In the genomic region with DNA sequence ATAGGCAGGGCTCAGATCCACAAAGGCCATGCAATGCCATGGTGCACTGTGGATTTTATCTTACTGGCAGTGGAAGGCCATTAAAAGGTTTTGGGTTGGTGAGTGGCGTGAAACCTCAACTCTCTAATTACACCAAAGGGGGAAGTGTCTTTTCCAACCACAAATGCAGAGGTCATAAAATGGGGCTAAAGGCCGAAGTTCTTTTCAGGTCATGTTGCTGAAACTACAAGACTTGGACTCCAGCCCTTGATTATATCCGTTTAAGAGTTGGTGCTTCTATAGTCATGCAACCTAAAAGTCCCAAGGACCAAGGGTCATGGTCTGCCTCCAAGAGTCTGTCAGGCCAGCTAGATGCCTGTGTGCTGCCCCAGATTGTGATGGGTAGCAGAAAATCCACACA, we compare ENCODE assay signal across 32 cellular contexts.
"Had no signal": no experiment of that assay in that cellular context is flagged by ENCODE, and none has a peak within 500 bp of the region (broad histone marks: within the 10 kb centered on the region; RNA-seq: fewer than 3 reads in every experiment).

No MANE protein-coding gene starts in this region.

- H3K9me3 Mint-ChIP-seq: effector memory CD8-positive, alpha-beta T cell; neural progenitor cell; T-helper 2 cell treated with Interferon-gamma antibody and Interleukin-4, amounts not matched to agents 5 μg/mL and 100 μg/mL, for 36 hours had no signal

- H2AFZ ChIP-seq: neural progenitor cell, parathyroid adenoma had no signal

- H3K4me1 ChIP-seq: adrenal gland, body of pancreas, heart right ventricle, lower lobe of right lung, parathyroid adenoma, psoas muscle, thyroid gland had no signal

- H3K4me3 ChIP-seq: adrenal gland, body of pancreas, cardiac muscle cell, heart right ventricle, left lung, lower lobe of right lung, neural progenitor cell, psoas muscle, sigmoid colon, smooth muscle cell, stomach, thyroid gland had no signal

- DNase-seq: activated CD4-positive, alpha-beta T cell treated with anti-CD3 and anti-CD28 coated beads for 36 hours; activated CD4-positive, CD25-positive, alpha-beta regulatory T cell; activated CD8-positive, alpha-beta memory T cell treated with anti-CD3 and anti-CD28 coated beads, Interleukin-2, amount 10 ng/mL, durations not matched to agents 7 days and 5 days; activated CD8-positive, alpha-beta T cell treated with anti-CD3 and anti-CD28 coated beads, Interleukin-2, amount 10 ng/mL, durations not matched to agents 7 days and 5 days; activated naive CD4-positive, alpha-beta T cell; activated T-cell treated with anti-CD3 and anti-CD28 coated beads, Interleukin-2, amount 50 U/mL, for 48 hours; adrenal gland; aorta; body of pancreas; cerebellar nuclear complex; cortex of kidney; effector memory CD8-positive, alpha-beta T cell; heart right ventricle; kidney glomerular epithelial cell; left lung; lower lobe of right lung; mesenchymal stem cell; natural killer cell; occipital lobe; psoas muscle; sigmoid colon; stimulated activated CD4-positive, alpha-beta T cell treated with anti-CD3 and anti-CD28 coated beads, Interleukin-15, amount 100 ng/mL, for 24 hours; stimulated activated CD4-positive, alpha-beta T cell treated with anti-CD3 and anti-CD28 coated beads, Interleukin-2, amount 100 ng/mL, for 24 hours; stimulated activated naive B cell treated with anti-CD40 and anti-IgM and Interleukin-4, amounts not matched to agents 10 μg/mL and 1 μg/mL and 100 μg/mL, for 72 hours; stomach; thyroid gland had no signal

- ATAC-seq: activated CD4-positive, alpha-beta T cell treated with anti-CD3 and anti-CD28 coated beads for 36 hours; activated CD8-positive, alpha-beta memory T cell treated with anti-CD3 and anti-CD28 coated beads, Interleukin-2, amount 10 ng/mL, durations not matched to agents 7 days and 5 days; activated CD8-positive, alpha-beta T cell treated with anti-CD3 and anti-CD28 coated beads, Interleukin-2, amount 10 ng/mL, durations not matched to agents 7 days and 5 days; body of pancreas; effector memory CD8-positive, alpha-beta T cell; heart right ventricle; lower lobe of right lung; natural killer cell; psoas muscle; stimulated activated naive B cell treated with anti-CD40 and anti-IgM and Interleukin-4, amounts not matched to agents 10 μg/mL and 1 μg/mL and 100 μg/mL, for 72 hours had no signal

- H3K4me3 Mint-ChIP-seq: activated CD4-positive, alpha-beta T cell treated with anti-CD3 and anti-CD28 coated beads for 36 hours; activated CD8-positive, alpha-beta memory T cell treated with anti-CD3 and anti-CD28 coated beads, Interleukin-2, amount 10 ng/mL, durations not matched to agents 7 days and 5 days; activated CD8-positive, alpha-beta T cell treated with anti-CD3 and anti-CD28 coated beads, Interleukin-2, amount 10 ng/mL, durations not matched to agents 7 days and 5 days; activated naive CD8-positive, alpha-beta T cell; effector memory CD8-positive, alpha-beta T cell; natural killer cell; neural progenitor cell; stimulated activated naive B cell treated with anti-CD40 and anti-IgM and Interleukin-4, amounts not matched to agents 10 μg/mL and 1 μg/mL and 100 μg/mL, for 72 hours; T-helper 2 cell treated with Interferon-gamma antibody and Interleukin-4, amounts not matched to agents 5 μg/mL and 100 μg/mL, for 36 hours had no signal

- H3K9me3 ChIP-seq: adrenal gland, body of pancreas, left lung, lower lobe of right lung, psoas muscle, sigmoid colon, stomach, thyroid gland had no signal

- H3K27ac Mint-ChIP-seq: activated CD4-positive, alpha-beta T cell treated with anti-CD3 and anti-CD28 coated beads for 36 hours; activated CD8-positive, alpha-beta memory T cell treated with anti-CD3 and anti-CD28 coated beads, Interleukin-2, amount 10 ng/mL, durations not matched to agents 7 days and 5 days; activated CD8-positive, alpha-beta T cell treated with anti-CD3 and anti-CD28 coated beads, Interleukin-2, amount 10 ng/mL, durations not matched to agents 7 days and 5 days; activated naive CD8-positive, alpha-beta T cell; effector memory CD8-positive, alpha-beta T cell; natural killer cell; neural progenitor cell; stimulated activated naive B cell treated with anti-CD40 and anti-IgM and Interleukin-4, amounts not matched to agents 10 μg/mL and 1 μg/mL and 100 μg/mL, for 72 hours; T-helper 2 cell treated with Interferon-gamma antibody and Interleukin-4, amounts not matched to agents 5 μg/mL and 100 μg/mL, for 36 hours had no signal

- H3K4me1 Mint-ChIP-seq: activated CD4-positive, alpha-beta T cell treated with anti-CD3 and anti-CD28 coated beads for 36 hours; activated CD8-positive, alpha-beta memory T cell treated with anti-CD3 and anti-CD28 coated beads, Interleukin-2, amount 10 ng/mL, durations not matched to agents 7 days and 5 days; natural killer cell; neural progenitor cell; stimulated activated naive B cell treated with anti-CD40 and anti-IgM and Interleukin-4, amounts not matched to agents 10 μg/mL and 1 μg/mL and 100 μg/mL, for 72 hours had no signal

- H3K36me3 ChIP-seq: adrenal gland, cardiac muscle cell, heart right ventricle, left lung, lower lobe of right lung, neural progenitor cell, sigmoid colon, stomach, thyroid gland had no signal

- H3K4me2 ChIP-seq: neural progenitor cell, smooth muscle cell had no signal

- H3K27ac ChIP-seq: adrenal gland, body of pancreas, cardiac muscle cell, heart right ventricle, left lung, lower lobe of right lung, neural progenitor cell, parathyroid adenoma, psoas muscle, sigmoid colon, thyroid gland had no signal

- H3K79me2 ChIP-seq: parathyroid adenoma had no signal

- H3K36me3 Mint-ChIP-seq: activated CD8-positive, alpha-beta memory T cell treated with anti-CD3 and anti-CD28 coated beads, Interleukin-2, amount 10 ng/mL, durations not matched to agents 7 days and 5 days; activated naive CD8-positive, alpha-beta T cell; natural killer cell; neural progenitor cell; stimulated activated naive B cell treated with anti-CD40 and anti-IgM and Interleukin-4, amounts not matched to agents 10 μg/mL and 1 μg/mL and 100 μg/mL, for 72 hours had no signal

- H3K9ac ChIP-seq: neural progenitor cell, parathyroid adenoma had no signal

- H3K27me3 ChIP-seq: adrenal gland, body of pancreas, cardiac muscle cell, heart right ventricle, left lung, neural progenitor cell, sigmoid colon, stomach, thyroid gland had no signal

- H3K27me3 Mint-ChIP-seq: activated CD4-positive, alpha-beta T cell treated with anti-CD3 and anti-CD28 coated beads for 36 hours; activated CD8-positive, alpha-beta memory T cell treated with anti-CD3 and anti-CD28 coated beads, Interleukin-2, amount 10 ng/mL, durations not matched to agents 7 days and 5 days; activated naive CD8-positive, alpha-beta T cell; effector memory CD8-positive, alpha-beta T cell; stimulated activated naive B cell treated with anti-CD40 and anti-IgM and Interleukin-4, amounts not matched to agents 10 μg/mL and 1 μg/mL and 100 μg/mL, for 72 hours had no signal
